Comparison of ENCODE assay signal across 31 cellular contexts in genomic region chr5:117131876-117132275, GRCh38.
A peak's percentile ranks its signal among the peaks of the same experiment; 100 is the strongest.
DNase-seq lines count a peak whose midpoint lies in the region; ATAC-seq, FAIRE-seq and TF ChIP-seq lines count a peak whose summit lies in the region.
"Had no signal": no experiment of that assay in that cellular context is flagged by ENCODE, and none has a peak within 500 bp of the region (broad histone marks: within the 10 kb centered on the region; RNA-seq: fewer than 3 reads in every experiment).

No MANE protein-coding gene starts in this region.

- H3K9me3 ChIP-seq in breast epithelium, result no peaks in the 10 kb centered on the region
- H3K9me3 ChIP-seq: A549, adrenal gland, body of pancreas, gastrocnemius medialis, neutrophil, psoas muscle, transverse colon had no signal

- POLR2A ChIA-PET in MCF 10A (lab: Yijun Ruan, JAX), result no interaction called here

- no peak for FAIRE-seq in bronchial epithelial cell (lab: Jason Lieb, UNC)
- FAIRE-seq: A549 had no signal

- H3K4me3 ChIP-seq in breast epithelium, result no peak overlapping the region
- H3K4me3 ChIP-seq in bronchial epithelial cell (ENCODE audit: low read depth, low read length), result no peak overlapping the region
- H3K4me3 ChIP-seq: A549, adrenal gland, body of pancreas, gastrocnemius medialis, GM23248, psoas muscle, transverse colon had no signal

- H3K27me3 ChIP-seq in breast epithelium (no peaks in the 10 kb centered on the region), bronchial epithelial cell (ENCODE audit: control insufficient read depth, insufficient read depth, low read length) (no peaks in the 10 kb centered on the region)
- H3K27me3 ChIP-seq: adrenal gland, body of pancreas, gastrocnemius medialis, neutrophil, transverse colon had no signal

- no peak for TF ChIP-seq CTCF in MCF 10A (IDR thresholded peaks at IDR 0.05; ENCODE audit: unreplicated experiment)
- no peak for TF ChIP-seq CTCF in breast epithelium (IDR thresholded peaks at IDR 0.05)
- TF ChIP-seq CTCF in bronchial epithelial cell (IDR thresholded peaks at IDR 0.05; ENCODE audit: insufficient read depth, low read length, severe bottlenecking), result no peak
- no peak for TF ChIP-seq CTCF in natural killer cell (IDR thresholded peaks at IDR 0.05)

- intact Hi-C loops in MCF 10A (cut with micrococcal nuclease) (no loop called here), breast epithelium (cut with DNase I; ENCODE audit: low total_unique reads) (no loop called here), natural killer cell (cut with micrococcal nuclease) (no loop called here)

- no peaks in the 10 kb centered on the region for H3K27me3 Mint-ChIP-seq in MCF 10A (ENCODE audit: insufficient read depth, unreplicated experiment)
- H3K27me3 Mint-ChIP-seq in natural killer cell (ENCODE audit: low read depth in 2 of 2), result no peaks in the 10 kb centered on the region
- H3K27me3 Mint-ChIP-seq: activated naive CD4-positive, alpha-beta T cell treated with anti-CD3 and anti-CD28 coated beads, Interleukin-2, amount 10 ng/mL, durations not matched to agents 7 days and 5 days; activated T-helper 17 cell treated with anti-CD3 and anti-CD28 coated beads, Interleukin-2, amount 50 U/mL, for 72 hours had no signal

- no peak for ATAC-seq in natural killer cell
- ATAC-seq: A549; activated T-helper 17 cell treated with anti-CD3 and anti-CD28 coated beads, Interleukin-2, amount 50 U/mL, for 72 hours; body of pancreas; gastrocnemius medialis; psoas muscle; stimulated activated effector memory CD8-positive, alpha-beta T cell treated with anti-CD3 and anti-CD28 coated beads, Interleukin-12 subunit alpha, Interleukin-12 subunit beta, amount 100 ng/mL, for 72 hours had no signal

- no peaks in the 10 kb centered on the region for H3K4me1 ChIP-seq in breast epithelium
- H3K4me1 ChIP-seq: A549, adrenal gland, gastrocnemius medialis, psoas muscle, transverse colon had no signal

- H3K36me3 ChIP-seq in breast epithelium (no peaks in the 10 kb centered on the region), bronchial epithelial cell (ENCODE audit: control insufficient read depth, insufficient read depth, low read length) (no peaks in the 10 kb centered on the region)
- H3K36me3 ChIP-seq: adrenal gland, gastrocnemius medialis, neutrophil, transverse colon had no signal

- H3K4me3 Mint-ChIP-seq in MCF 10A (ENCODE audit: unreplicated experiment) (no peak overlapping the region), natural killer cell (no peak overlapping the region)
- H3K4me3 Mint-ChIP-seq: activated naive CD4-positive, alpha-beta T cell treated with anti-CD3 and anti-CD28 coated beads, Interleukin-2, amount 10 ng/mL, durations not matched to agents 7 days and 5 days; activated T-helper 17 cell treated with anti-CD3 and anti-CD28 coated beads, Interleukin-2, amount 50 U/mL, for 72 hours; CD4-positive, alpha-beta memory T cell; endodermal cell; HFFc6; stimulated activated effector memory CD8-positive, alpha-beta T cell treated with anti-CD3 and anti-CD28 coated beads, Interleukin-12 subunit alpha, Interleukin-12 subunit beta, amount 100 ng/mL, for 72 hours had no signal

- no peak for TF ChIP-seq POLR2A in breast epithelium (IDR thresholded peaks at IDR 0.05)

- BruUV-seq in MCF 10A (replicated peaks; lab: Mats Ljungman, UMichigan), result no TSS peak

- no peaks in the 10 kb centered on the region for H3K36me3 Mint-ChIP-seq in MCF 10A (ENCODE audit: insufficient read depth, unreplicated experiment)
- peaks cover 5% of the 10 kb centered on the region for H3K36me3 Mint-ChIP-seq in natural killer cell
- H3K36me3 Mint-ChIP-seq: activated naive CD4-positive, alpha-beta T cell treated with anti-CD3 and anti-CD28 coated beads, Interleukin-2, amount 10 ng/mL, durations not matched to agents 7 days and 5 days; CD4-positive, alpha-beta memory T cell; stimulated activated effector memory CD8-positive, alpha-beta T cell treated with anti-CD3 and anti-CD28 coated beads, Interleukin-12 subunit alpha, Interleukin-12 subunit beta, amount 100 ng/mL, for 72 hours had no signal

- H3K9me3 Mint-ChIP-seq in MCF 10A (ENCODE audit: unreplicated experiment), result no peaks in the 10 kb centered on the region
- peaks cover 13 to 15% of the 10 kb centered on the region in 2 donors for H3K9me3 Mint-ChIP-seq in natural killer cell
- H3K9me3 Mint-ChIP-seq: activated naive CD4-positive, alpha-beta T cell treated with anti-CD3 and anti-CD28 coated beads, Interleukin-2, amount 10 ng/mL, durations not matched to agents 7 days and 5 days had no signal

- H3K27ac Mint-ChIP-seq in MCF 10A (ENCODE audit: low read depth, unreplicated experiment), result no peak overlapping the region
- no peak overlapping the region for H3K27ac Mint-ChIP-seq in natural killer cell
- H3K27ac Mint-ChIP-seq: activated naive CD4-positive, alpha-beta T cell treated with anti-CD3 and anti-CD28 coated beads, Interleukin-2, amount 10 ng/mL, durations not matched to agents 7 days and 5 days; activated T-helper 17 cell treated with anti-CD3 and anti-CD28 coated beads, Interleukin-2, amount 50 U/mL, for 72 hours; CD4-positive, alpha-beta memory T cell; endodermal cell; HFFc6; stimulated activated effector memory CD8-positive, alpha-beta T cell treated with anti-CD3 and anti-CD28 coated beads, Interleukin-12 subunit alpha, Interleukin-12 subunit beta, amount 100 ng/mL, for 72 hours had no signal

- H3K27ac ChIP-seq in breast epithelium, result no peak overlapping the region
- H3K27ac ChIP-seq: A549, adrenal gland, body of pancreas, gastrocnemius medialis, GM23248, neutrophil, psoas muscle, transverse colon had no signal

- CTCF ChIA-PET in MCF 10A (lab: Yijun Ruan, JAX), result no interaction called here

- peaks cover 21% of the 10 kb centered on the region for H3K4me1 Mint-ChIP-seq in MCF 10A (ENCODE audit: insufficient read depth, unreplicated experiment)
- no peaks in the 10 kb centered on the region for H3K4me1 Mint-ChIP-seq in natural killer cell
- H3K4me1 Mint-ChIP-seq: activated naive CD4-positive, alpha-beta T cell treated with anti-CD3 and anti-CD28 coated beads, Interleukin-2, amount 10 ng/mL, durations not matched to agents 7 days and 5 days; activated T-helper 17 cell treated with anti-CD3 and anti-CD28 coated beads, Interleukin-2, amount 50 U/mL, for 72 hours; CD4-positive, alpha-beta memory T cell; stimulated activated effector memory CD8-positive, alpha-beta T cell treated with anti-CD3 and anti-CD28 coated beads, Interleukin-12 subunit alpha, Interleukin-12 subunit beta, amount 100 ng/mL, for 72 hours had no signal

- DNase-seq in MCF 10A (ENCODE audit: unreplicated experiment), result peak; percentile 34
- no peak for DNase-seq in breast epithelium (ENCODE audit: low spot score in 2 of 2)
- peak; percentile 50 for DNase-seq in bronchial epithelial cell (ENCODE audit: low read depth)
- DNase-seq in medulla oblongata (ENCODE audit: extremely low spot score), result peak; percentile 41
- peak; percentile 32 for DNase-seq in superior temporal gyrus (ENCODE audit: extremely low spot score)
- DNase-seq in natural killer cell, result no peak
- no peak for DNase-seq in NCI-H2196 (lab: John Stamatoyannopoulos, UW; ENCODE audit: unreplicated experiment)
- DNase-seq in NCI-H524 treated with DMSO at 0.1 percent for 48 hours (lab: John Stamatoyannopoulos, UW), result no peak
- DNase-seq: activated CD4-positive, alpha-beta T cell treated with anti-CD3 and anti-CD28 coated beads for 4 hours; activated naive CD4-positive, alpha-beta T cell treated with anti-CD3 and anti-CD28 coated beads, Interleukin-2, amount 10 ng/mL, durations not matched to agents 7 days and 5 days; adrenal gland; AML-193; body of pancreas; CD4-positive, alpha-beta memory T cell; cerebellar nuclear complex; dermis blood vessel endothelial cell; endodermal cell; gastrocnemius medialis; GM23248; HFFc6; IMR-90; NCI-H2029 treated with DMSO at 0.1 percent for 48 hours; NCI-H226; NCI-H774; psoas muscle; T-helper 9 cell; transverse colon had no signal

Comparison
In these comparisons a context has a peak if more than half of its experiments do, and no peak if none do; other contexts are left out.
1. DNase-seq: peak in MCF 10A (single experiment), bronchial epithelial cell (single experiment), medulla oblongata (single experiment) and superior temporal gyrus (single experiment); none in breast epithelium (0 of 2), natural killer cell (single experiment), NCI-H2196 (single experiment) and NCI-H524 treated with DMSO at 0.1 percent for 48 hours (single experiment).